ENCODE assay signal across 28 cellular contexts in the genomic region with DNA sequence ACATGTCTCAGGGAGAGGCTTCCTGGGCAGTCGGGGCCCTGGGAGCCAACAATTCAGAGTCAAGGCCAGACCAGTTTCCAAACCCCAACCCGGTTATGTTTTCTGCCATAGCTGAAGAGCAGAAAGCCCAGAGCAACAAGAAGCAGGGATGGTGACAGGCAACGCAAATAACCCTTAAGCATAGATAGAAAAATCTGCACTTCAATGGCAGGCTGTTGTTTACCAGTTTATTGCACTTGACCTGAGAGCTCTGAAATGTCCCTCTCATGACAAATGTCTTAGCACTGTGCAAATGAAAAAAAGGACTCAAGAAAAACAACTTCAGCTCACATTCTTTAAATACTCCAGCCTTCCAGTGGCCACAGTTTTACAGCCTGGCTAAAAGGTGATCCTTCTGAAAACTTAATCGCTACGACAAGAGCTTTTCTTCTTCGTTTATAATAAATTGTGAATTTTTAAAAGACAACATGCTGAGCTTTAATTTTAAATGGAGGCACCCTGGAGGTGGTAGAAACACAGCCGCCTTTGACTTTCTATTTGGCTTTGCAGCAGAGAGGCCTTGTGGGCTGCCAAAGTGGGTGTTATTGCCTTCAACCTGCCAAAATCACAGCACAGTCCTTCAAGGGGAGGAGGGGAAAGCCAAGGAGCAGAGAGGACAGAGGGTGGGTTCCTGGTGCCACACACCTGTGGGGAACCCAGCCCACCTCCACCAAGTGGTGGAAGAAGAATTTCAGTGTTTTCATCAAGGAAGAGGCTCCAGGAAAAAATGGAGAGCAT.
DNase-seq lines count a peak whose midpoint lies in the region; ATAC-seq, FAIRE-seq and TF ChIP-seq lines count a peak whose summit lies in the region.
"Had no signal": no experiment of that assay in that cellular context is flagged by ENCODE, and none has a peak within 500 bp of the region (broad histone marks: within the 10 kb centered on the region; RNA-seq: fewer than 3 reads in every experiment).

No MANE protein-coding gene starts in this region.

- no peak overlapping the region for H4K8ac ChIP-seq in H1 (ENCODE audit: extremely low read depth, insufficient read depth, low read length)

- H3K23ac ChIP-seq in H1 (ENCODE audit: insufficient read length): no peak overlapping the region

- H2AFZ ChIP-seq in H1 (ENCODE audit: low read length): no peak overlapping the region

- no peak overlapping the region for H4K91ac ChIP-seq in H1 (replicated peaks; ENCODE audit: insufficient read length, low read length)

- H3K4ac ChIP-seq in H1 (replicated peaks; ENCODE audit: insufficient read length, low read depth, low read length): no peak overlapping the region

- no peaks in the 10 kb centered on the region for H3K79me1 ChIP-seq in H1 (ENCODE audit: low read depth, low read length)

- H3K27me3 ChIP-seq in HUES48 (ENCODE audit: control insufficient read depth, insufficient read depth, low read length) (peaks cover 3% of the 10 kb centered on the region; the same call in 1 of the 2 replicates), H1 (replicated peaks in 1 of 4; ENCODE audit: control insufficient read depth in 3 of 4, extremely low read depth in 1 of 4, insufficient read depth in 3 of 4, low read length in 3 of 4) (no peaks in the 10 kb centered on the region; a peak in 1 of 7 replicates), lower lobe of right lung (ENCODE audit: low read depth) (no peaks in the 10 kb centered on the region)
- H3K27me3 ChIP-seq: breast epithelium, right lobe of liver, stomach, tibial nerve had no signal

- no peak overlapping the region for H2BK120ac ChIP-seq in H1 (replicated peaks; ENCODE audit: low read depth, low read length)

- no peak for DNase-seq in H1 (ENCODE audit: low read depth in 1 of 2, low spot score in 2 of 2)
- DNase-seq in lower lobe of right lung: no peak
- DNase-seq in type B pancreatic cell (ENCODE audit: extremely low spot score, unreplicated experiment): no peak
- no peak for DNase-seq in NOMO-1 treated with dmso at 0.1 percent for 144 hours (lab: John Stamatoyannopoulos, UW; ENCODE audit: unreplicated experiment)
- no peak for DNase-seq in CD1c-positive myeloid dendritic cell (ENCODE audit: extremely low spot score)
- DNase-seq in glomerular visceral epithelial cell (ENCODE audit: extremely low spot score): no peak
- DNase-seq: activated CD4-positive, alpha-beta T cell treated with anti-CD3 and anti-CD28 coated beads for 1 hour; CD4-positive, CD25-positive, alpha-beta regulatory T cell; cortex of kidney; DMS 273 treated with DMSO at 0.1 percent for 48 hours; GF-D8; Karpas-422; left ventricle myocardium superior; NCI-H1048; NCI-H1694 treated with DMSO at 0.1 percent for 48 hours; NCI-H2171 treated with DMSO at 0.1 percent for 48 hours; NCI-H526; right lobe of liver; RPMI8226 had no signal

- H3K23me2 ChIP-seq in H1 (ENCODE audit: low read depth, low read length): no peaks in the 10 kb centered on the region

- POLR2A ChIA-PET in H1 (lab: Charles Lee; ENCODE audit: partially characterized antibody): interaction anchor here (0.6 to 0.9 kb wide), 2 partner anchors 397 to 440 kb away, joined by 3 read pairs; no protein-coding TSS in a partner anchor

- no peak overlapping the region for H3K14ac ChIP-seq in H1 (ENCODE audit: insufficient read length)

- CTCF ChIA-PET in H1 (lab: Charles Lee; ENCODE audit: partially characterized antibody): interaction anchor here (0.6 to 1.3 kb wide), 7 partner anchors 10 to 975 kb away, joined by 3 to 4 read pairs (median 3); no protein-coding TSS in a partner anchor

- TF ChIP-seq POLR2A in H1 (IDR thresholded peaks at IDR 0.05; ENCODE audit: control extremely low read depth in 1 of 2, low read depth in 2 of 2, low read length in 2 of 2): no peak

- peak overlapping the region; percentile 34; the same call in 1 of the 2 replicates for H3K18ac ChIP-seq in H1 (ENCODE audit: extremely low read depth, low read length)

- TF ChIP-seq EP300 in H1 (IDR thresholded peaks at IDR 0.05; ENCODE audit: borderline replicate concordance in 1 of 2, low read depth in 2 of 2, low read length in 2 of 2): no peak

- intact Hi-C loops in lower lobe of right lung (cut with DNase I): no loop called here

- H3K4me2 ChIP-seq in H1 (ENCODE audit: insufficient read depth in 1 of 2, low read depth in 2 of 2, low read length in 2 of 2): peak overlapping the region in 1 of 2 experiments; percentile 4; a peak in 1 of 4 replicates

- H3K9ac ChIP-seq in HUES48 (ENCODE audit: low read depth, low read length) (no peak overlapping the region), H1 (replicated peaks in 1 of 4; ENCODE audit: extremely low read depth in 1 of 4, low read depth in 3 of 4, low read length in 3 of 4) (no peak overlapping the region)

- no peak overlapping the region for H2BK5ac ChIP-seq in H1 (ENCODE audit: low read depth, low read length)

- no peak overlapping the region for H2BK20ac ChIP-seq in H1 (ENCODE audit: low read length)

- FAIRE-seq in H1 (lab: Jason Lieb, UNC): no peak
- FAIRE-seq: endometrium, TTC549 had no signal

- peaks cover 21% of the 10 kb centered on the region for H3K36me3 Mint-ChIP-seq in type B pancreatic cell

- H3K9me3 Mint-ChIP-seq in type B pancreatic cell: peaks cover 31% of the 10 kb centered on the region

- 63% methylated on average over 7 of the region's 7 CpGs; no CpG with 5 or more reads in 1 of the 2 experiments for WGBS in H1 (ENCODE audit: extremely low coverage in 1 of 2, insufficient coverage in 1 of 2, insufficient read length in 1 of 2, insufficient replicate concordance in 2 of 2, low coverage in 1 of 2, low lambda C conversion rate in 2 of 2, missing lambda C conversion rate in 1 of 2), 2 experiments

- peak overlapping the region; percentile 98 for H3K27ac Mint-ChIP-seq in type B pancreatic cell
- H3K27ac Mint-ChIP-seq: activated naive CD4-positive, alpha-beta T cell treated with anti-CD3 and anti-CD28 coated beads for 36 hours; activated T-cell treated with anti-CD3 and anti-CD28 coated beads, Interleukin-2, amount 50 U/mL, for 72 hours; CD4-positive, CD25-positive, alpha-beta regulatory T cell had no signal

- no peak for TF ChIP-seq CTCF in H1 (IDR thresholded peaks at IDR 0.05; ENCODE audit: control extremely low read depth in 1 of 3, insufficient read depth in 1 of 3, low read depth in 1 of 3, low read length in 3 of 3)
- TF ChIP-seq CTCF in lower lobe of right lung (IDR thresholded peaks at IDR 0.05): no peak
- TF ChIP-seq CTCF in type B pancreatic cell (conservative IDR thresholded peaks at IDR 0.05): no peak

- ATAC-seq in lower lobe of right lung: peak; percentile 67 to 82
- no peak for ATAC-seq in HG03342 (IDR thresholded peaks at IDR 0.05; ENCODE audit: unreplicated experiment)
- ATAC-seq: left ventricle myocardium superior had no signal

- H3K27ac ChIP-seq in HUES48 (ENCODE audit: low read depth, low read length): peak overlapping the region; percentile 78
- H3K27ac ChIP-seq in H1 (ENCODE audit: low read depth, low read length): no peak overlapping the region
- no peak overlapping the region for H3K27ac ChIP-seq in lower lobe of right lung
- H3K27ac ChIP-seq: breast epithelium, right lobe of liver, stomach had no signal

- no peaks in the 10 kb centered on the region for H4K20me1 ChIP-seq in H1 (replicated peaks in 1 of 2; ENCODE audit: control insufficient read depth in 1 of 2, insufficient read depth in 2 of 2, low read length in 2 of 2)

- H3K4me1 ChIP-seq in HUES48 (ENCODE audit: control insufficient read depth, insufficient read depth, low read length): peaks cover 14% of the 10 kb centered on the region
- peaks cover 3 to 20% (median 6%) of the 10 kb centered on the region in 4 experiments; a peak in 6 of 7 replicates for H3K4me1 ChIP-seq in H1 (replicated peaks in 1 of 4; ENCODE audit: control insufficient read depth in 3 of 4, insufficient read depth in 4 of 4, low read length in 3 of 4)
- H3K4me1 ChIP-seq in lower lobe of right lung: no peaks in the 10 kb centered on the region
- H3K4me1 ChIP-seq: breast epithelium, right lobe of liver, stomach, tibial nerve had no signal

- H3K4me3 Mint-ChIP-seq in type B pancreatic cell: peak overlapping the region; percentile 51
- H3K4me3 Mint-ChIP-seq: activated naive CD4-positive, alpha-beta T cell treated with anti-CD3 and anti-CD28 coated beads for 36 hours; activated T-cell treated with anti-CD3 and anti-CD28 coated beads, Interleukin-2, amount 50 U/mL, for 72 hours; CD4-positive, CD25-positive, alpha-beta regulatory T cell had no signal

- H3K36me3 ChIP-seq in HUES48 (ENCODE audit: control insufficient read depth, insufficient read depth, low read length) (no peaks in the 10 kb centered on the region), H1 (ENCODE audit: control insufficient read depth in 2 of 4, insufficient read depth in 4 of 4, low read length in 3 of 4) (no peaks in the 10 kb centered on the region; a peak in 1 of 8 replicates), lower lobe of right lung (no peaks in the 10 kb centered on the region)
- H3K36me3 ChIP-seq: breast epithelium, right lobe of liver, stomach, tibial nerve had no signal

- no peak overlapping the region for H2BK15ac ChIP-seq in H1 (ENCODE audit: low read length)

- no peak overlapping the region for H3K56ac ChIP-seq in H1 (replicated peaks; ENCODE audit: insufficient read length, low read depth, low read length)

- no peak for TF ChIP-seq RAD21 in H1 (IDR thresholded peaks at IDR 0.05 in 1 of 2, conservative IDR thresholded peaks at IDR 0.05 in 1 of 2; ENCODE audit: low read depth in 2 of 2, low read length in 2 of 2)

- no peaks in the 10 kb centered on the region for H3K27me3 Mint-ChIP-seq in type B pancreatic cell

- no peak overlapping the region for H2AK5ac ChIP-seq in H1 (ENCODE audit: low read depth, low read length)

- H3K4me3 ChIP-seq in HUES48 (ENCODE audit: low read depth, low read length): no peak overlapping the region
- H3K4me3 ChIP-seq in H1 (ENCODE audit: extremely low read depth in 1 of 4, insufficient read depth in 2 of 4, low read depth in 3 of 4, low read length in 4 of 4): no peak overlapping the region
- no peak overlapping the region for H3K4me3 ChIP-seq in lower lobe of right lung
- H3K4me3 ChIP-seq: breast epithelium, right lobe of liver, stomach, tibial nerve had no signal

- peaks cover 23% of the 10 kb centered on the region for H3K4me1 Mint-ChIP-seq in type B pancreatic cell (ENCODE audit: unreplicated experiment)
- H3K4me1 Mint-ChIP-seq: CD4-positive, CD25-positive, alpha-beta regulatory T cell had no signal

- H3K9me3 ChIP-seq in HUES48 (ENCODE audit: control insufficient read depth, insufficient read depth, low read length): peaks cover 31% of the 10 kb centered on the region
- peaks cover 4 to 5% of the 10 kb centered on the region in 2 experiments; a peak in 1 of 4 replicates for H3K9me3 ChIP-seq in H1 (ENCODE audit: insufficient read depth in 2 of 2, low read depth in 1 of 2, low read length in 1 of 2)
- peaks cover 10% of the 10 kb centered on the region for H3K9me3 ChIP-seq in lower lobe of right lung
- H3K9me3 ChIP-seq: right lobe of liver had no signal

- no peak overlapping the region for H4K5ac ChIP-seq in H1 (ENCODE audit: insufficient read length, low read depth, low read length)

- no peaks in the 10 kb centered on the region for H3K79me2 ChIP-seq in H1 (ENCODE audit: control insufficient read depth in 1 of 2, insufficient read depth in 2 of 2, low read length in 2 of 2)

- H2BK12ac ChIP-seq in H1 (ENCODE audit: low read depth, low read length): peak overlapping the region; percentile 87

TF ChIP-seq in H1, 55 proteins besides CTCF, POLR2A, EP300 and RAD21 (continues in another document):
- no peak for TF ChIP-seq BACH1 (IDR thresholded peaks at IDR 0.05; ENCODE audit: low read length)
